ENCODE assay signal across 1 cellular context in the genomic region with DNA sequence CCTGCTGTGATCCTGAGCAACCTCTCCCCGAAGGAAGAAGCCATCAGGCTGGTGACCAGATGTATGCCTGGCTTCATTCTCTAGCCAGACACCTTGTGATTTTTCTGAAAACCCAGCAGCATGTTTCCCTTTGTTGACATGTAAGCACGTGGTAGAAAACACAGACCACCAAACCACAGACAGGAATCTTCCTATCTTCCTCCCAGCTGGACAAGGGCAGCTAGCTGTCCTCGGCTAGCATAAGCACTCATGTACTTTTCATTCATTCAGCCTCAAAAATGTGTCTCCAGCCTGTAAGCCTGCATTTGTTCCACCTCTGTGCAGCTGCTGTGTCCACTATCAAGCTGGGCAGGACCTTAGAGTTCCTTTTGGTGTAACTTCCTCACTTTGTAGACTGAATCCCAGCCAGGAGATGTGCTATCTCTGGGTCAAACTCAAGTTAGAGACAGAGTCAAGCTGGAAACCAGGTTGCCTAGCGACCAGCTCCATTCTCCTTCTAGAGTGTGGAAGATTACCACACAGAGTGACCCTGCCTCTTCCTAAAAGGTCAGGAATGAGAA.
TF ChIP-seq lines count a peak whose summit lies in the region.

No MANE protein-coding gene starts in this region.

TF ChIP-seq in H1, 55 proteins besides CTCF, POLR2A, EP300 and RAD21:
- TF ChIP-seq CTBP2 (IDR thresholded peaks at IDR 0.05; ENCODE audit: borderline replicate concordance, insufficient read depth, insufficient read length, low read length) (no peak), CBX8 (IDR thresholded peaks at IDR 0.05; ENCODE audit: borderline replicate concordance, low read depth, low read length) (no peak), RBBP5 (IDR thresholded peaks at IDR 0.05; ENCODE audit: borderline replicate concordance, low read depth, low read length) (no peak), YY1 (IDR thresholded peaks at IDR 0.05; ENCODE audit: low read depth, low read length) (no peak), ZNF274 (IDR thresholded peaks at IDR 0.05; ENCODE audit: borderline replicate concordance, extremely low read depth, low read length) (no peak), NANOG (IDR thresholded peaks at IDR 0.05; ENCODE audit: insufficient read depth, low read depth, low read length, poor library complexity, severe bottlenecking) (no peak), CREB1 (IDR thresholded peaks at IDR 0.05) (no peak), SIRT6 (IDR thresholded peaks at IDR 0.05; ENCODE audit: low read length) (no peak), GTF2F1 (IDR thresholded peaks at IDR 0.05; ENCODE audit: borderline replicate concordance, low read depth, low read length) (no peak)
